ENCODE assay signal across 8 cellular contexts in the genomic region with DNA sequence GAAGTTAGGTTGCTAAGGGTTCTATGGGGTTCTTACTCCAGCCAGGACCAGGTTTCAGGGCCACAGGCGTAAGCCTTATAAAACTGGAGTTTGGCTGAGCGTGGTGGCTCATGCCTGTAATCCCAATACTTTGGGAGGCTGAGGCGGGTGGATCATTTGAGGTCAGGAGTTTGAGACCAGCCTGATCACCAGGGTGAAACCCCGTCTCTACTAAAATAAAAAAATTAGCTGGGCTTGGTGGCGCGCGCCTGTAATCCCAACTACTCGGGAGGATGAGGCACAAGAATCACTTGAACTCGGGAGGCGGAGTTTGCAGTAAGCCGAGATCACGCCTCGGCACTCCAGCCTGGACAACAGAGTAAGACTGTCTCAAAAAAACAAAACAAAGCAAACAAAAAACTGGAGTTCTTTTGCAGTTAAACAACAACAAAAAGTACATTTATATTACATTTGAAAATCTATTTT. TPM values are rescaled to one million over a fixed set of nuclear protein-coding genes. Genes with fewer than 3 reads are reported as not detected.
DNase-seq lines count a peak whose midpoint lies in the region; ATAC-seq and TF ChIP-seq lines count a peak whose summit lies in the region.

No MANE protein-coding gene starts in this region.

- CTCF ChIA-PET in BJ (lab: Yijun Ruan, JAX): interaction anchor here (0.7 to 2.3 kb wide), 5 partner anchors 17 to 171 kb away, joined by 3 to 10 read pairs (median 3); partner anchors contain the start of gene ANKRD2

- ATAC-seq in HG03521 (IDR thresholded peaks at IDR 0.05; ENCODE audit: unreplicated experiment): no peak

- H3K27me3 ChIP-seq in BJ (ENCODE audit: control insufficient read depth, insufficient read depth, low read length) (no peaks in the 10 kb centered on the region), MG63 (no peaks in the 10 kb centered on the region), dorsolateral prefrontal cortex (no peaks in the 10 kb centered on the region)

- DNase-seq in BJ (ENCODE audit: low read depth) (no peak), MG63 (no peak), dorsolateral prefrontal cortex (no peak), nephron progenitor cell (no peak), superior temporal gyrus (ENCODE audit: extremely low spot score) (no peak), hypothalamus (lab: John Stamatoyannopoulos, UW) (no peak), NCI-H2171 (lab: John Stamatoyannopoulos, UW) (no peak)

- TF ChIP-seq CTCF in BJ (IDR thresholded peaks at IDR 0.05; ENCODE audit: insufficient read depth, low read depth, low read length) (no peak), dorsolateral prefrontal cortex (IDR thresholded peaks at IDR 0.05 in 54 of 56, conservative IDR thresholded peaks at IDR 0.05 in 2 of 56; ENCODE audit: low read depth in 1 of 56, partially characterized antibody in 56 of 56) (peak in 3 of 56 donors; percentile 1 to 35 (median 22)), nephron progenitor cell (IDR thresholded peaks at IDR 0.05) (no peak)

- H3K4me1 Mint-ChIP-seq in nephron progenitor cell: peaks cover 23% of the 10 kb centered on the region

- peak overlapping the region; percentile 91 for H3K4me3 ChIP-seq in BJ (ENCODE audit: low read depth, low read length)
- H3K4me3 ChIP-seq in MG63: peak overlapping the region; percentile 83
- H3K4me3 ChIP-seq in dorsolateral prefrontal cortex: peak overlapping the region; percentile 63 to 98 (median 88)

- H3K9me3 Mint-ChIP-seq in nephron progenitor cell: no peaks in the 10 kb centered on the region

- H3K9me3 ChIP-seq in MG63: no peaks in the 10 kb centered on the region

- peak overlapping the region; percentile 92 for H3K4me3 Mint-ChIP-seq in nephron progenitor cell

- peak overlapping the region; percentile 94 for H3K27ac Mint-ChIP-seq in nephron progenitor cell

- intact Hi-C loops in dorsolateral prefrontal cortex (cut with DNase I): loop anchor here (2.0 to 10.0 kb wide), 2 partner anchors 23 to 817 kb away; partner anchors contain the start of gene TM9SF3 (in 1 of the 2)

- peaks cover 2% of the 10 kb centered on the region for H3K36me3 Mint-ChIP-seq in nephron progenitor cell (ENCODE audit: low read depth)

- POLR2A ChIA-PET in BJ (lab: Charles Lee): no interaction called here

- H3K27ac ChIP-seq in dorsolateral prefrontal cortex: peak overlapping the region in 34 of 59 donors; percentile 2 to 82 (median 58)

- H3K36me3 ChIP-seq in BJ (ENCODE audit: control insufficient read depth, insufficient read depth, low read length) (no peaks in the 10 kb centered on the region), MG63 (peaks cover 32% of the 10 kb centered on the region)

- H3K27me3 Mint-ChIP-seq in nephron progenitor cell (ENCODE audit: low read depth, poor library complexity): peaks cover 12% of the 10 kb centered on the region

RNA-seq across cellular contexts. Expression of gene RRP12, which starts 0.3 kb away (rescaled TPM):
- polyA plus RNA-seq in BJ (2011; rRNA removed): 9.3 and 16.3 TPM in 2 replicates
- 15.4 and 21.1 TPM in 2 replicates for polyA minus RNA-seq in BJ (2011; rRNA and poly(A)+ RNA removed)
- 19.0 and 34.7 TPM in 2 replicates for total RNA-seq in MG63 (2014; rRNA removed; shearing (Covaris generic); ENCODE audit: low replicate concordance)
- total RNA-seq in dorsolateral prefrontal cortex: 10 to 100 TPM; 21.1 to 88.1 (median 42.7) TPM

RNA-seq across cellular contexts. Expression of gene PGAM1, which starts 24.5 kb away (rescaled TPM):
- polyA plus RNA-seq in BJ (2011; rRNA removed): 528 and 710 TPM in 2 replicates
- polyA minus RNA-seq in BJ (2011; rRNA and poly(A)+ RNA removed): 209 and 323 TPM in 2 replicates
- 577 and 749 TPM in 2 replicates for total RNA-seq in MG63 (2014; rRNA removed; shearing (Covaris generic); ENCODE audit: low replicate concordance)
- 100 to 1,000 TPM; 155 to 477 (median 341) TPM for total RNA-seq in dorsolateral prefrontal cortex

RNA-seq across cellular contexts. Expression of gene EXOSC1, which starts 44.3 kb away (rescaled TPM):
- polyA plus RNA-seq in BJ (2011; rRNA removed): 49.4 and 58.9 TPM in 2 replicates
- 19.3 and 31.3 TPM in 2 replicates for polyA minus RNA-seq in BJ (2011; rRNA and poly(A)+ RNA removed)
- 42.8 and 45.6 TPM in 2 replicates for total RNA-seq in MG63 (2014; rRNA removed; shearing (Covaris generic); ENCODE audit: low replicate concordance)
- total RNA-seq in dorsolateral prefrontal cortex: 10 to 100 TPM; 23.5 to 46.9 (median 33.8) TPM

RNA-seq across cellular contexts. Expression of gene ZDHHC16, which starts 44.5 kb away (rescaled TPM):
- 89.3 and 101 TPM in 2 replicates for polyA plus RNA-seq in BJ (2011; rRNA removed)
- 64.7 and 95.9 TPM in 2 replicates for polyA minus RNA-seq in BJ (2011; rRNA and poly(A)+ RNA removed)
- 40.4 and 41.5 TPM in 2 replicates for total RNA-seq in MG63 (2014; rRNA removed; shearing (Covaris generic); ENCODE audit: low replicate concordance)
- 10 to 100 TPM; 22.2 to 46.8 (median 31.1) TPM for total RNA-seq in dorsolateral prefrontal cortex
